ENCODE assay signal across 20 cellular contexts in genomic region chr4:148778980-148779675, GRCh38.
DNase-seq lines count a peak whose midpoint lies in the region; FAIRE-seq and TF ChIP-seq lines count a peak whose summit lies in the region.
"Had no signal": no experiment of that assay in that cellular context is flagged by ENCODE, and none has a peak within 500 bp of the region (broad histone marks: within the 10 kb centered on the region; RNA-seq: fewer than 3 reads in every experiment).

No MANE protein-coding gene starts in this region.

- H3K4me3 ChIP-seq in LNCaP clone FGC (ENCODE audit: low read depth, low read length) (no peak overlapping the region), MG63 (no peak overlapping the region)
- H3K4me3 ChIP-seq: A549; BLaER1 treated with 17β-estradiol and CSF1 and Interleukin-3, amounts not matched to agents 10 nM and 100 nM had no signal

- peaks cover 8% of the 10 kb centered on the region for H3K9me3 Mint-ChIP-seq in osteocyte (ENCODE audit: unreplicated experiment)

- H3K27me3 Mint-ChIP-seq in osteocyte (ENCODE audit: unreplicated experiment): no peaks in the 10 kb centered on the region

- no peak overlapping the region for H3K27ac Mint-ChIP-seq in osteocyte (ENCODE audit: unreplicated experiment)
- H3K27ac Mint-ChIP-seq: CD8-positive, alpha-beta memory T cell; HFFc6 had no signal

- no peaks in the 10 kb centered on the region for H3K36me3 ChIP-seq in MG63
- H3K36me3 ChIP-seq: BLaER1 treated with 17β-estradiol and CSF1 and Interleukin-3, amounts not matched to agents 10 nM and 100 nM had no signal

- H3K36me3 Mint-ChIP-seq in osteocyte (ENCODE audit: unreplicated experiment): no peaks in the 10 kb centered on the region
- H3K36me3 Mint-ChIP-seq: CD8-positive, alpha-beta memory T cell had no signal

- H3K4me1 Mint-ChIP-seq in osteocyte (ENCODE audit: unreplicated experiment): no peaks in the 10 kb centered on the region
- H3K4me1 Mint-ChIP-seq: CD8-positive, alpha-beta memory T cell had no signal

- DNase-seq in LNCaP clone FGC (ENCODE audit: low read depth): peak; percentile 51
- DNase-seq in astrocyte of the hippocampus (ENCODE audit: low read depth, low spot score): peak; percentile 44
- peak; percentile 60 for DNase-seq in kidney tubule cell (ENCODE audit: low spot score)
- no peak for DNase-seq in NCI-H446 treated with DMSO at 0.1 percent for 48 hours (lab: John Stamatoyannopoulos, UW)
- DNase-seq in osteocyte (ENCODE audit: extremely low spot score, unreplicated experiment): no peak
- no peak for DNase-seq in GM12892 (ENCODE audit: insufficient read length)
- DNase-seq in MG63: no peak
- DNase-seq: CD8-positive, alpha-beta memory T cell; DMS79; H7; HFFc6; NCI-H1092 treated with DMSO at 0.1 percent for 48 hours; NCI-H146; NCI-H2081; NCI-H2171 treated with DMSO at 0.1 percent for 48 hours; NK-92 treated with Interleukin-12 subunit alpha and Interleukin-12 subunit beta, amount 100 ng/mL, for 24 hours; Right ventricle myocardium superior had no signal

- no peaks in the 10 kb centered on the region for H3K9me3 ChIP-seq in MG63
- H3K9me3 ChIP-seq: A549 had no signal

- peak overlapping the region; percentile 46 for H3K27ac ChIP-seq in 22Rv1
- H3K27ac ChIP-seq: A549; BLaER1 treated with 17β-estradiol and CSF1 and Interleukin-3, amounts not matched to agents 10 nM and 100 nM had no signal

- TF ChIP-seq CTCF in 22Rv1 (IDR thresholded peaks at IDR 0.05) (no peak), LNCaP clone FGC (IDR thresholded peaks at IDR 0.05; ENCODE audit: control insufficient read depth, extremely low read depth, insufficient read depth) (no peak), osteocyte (IDR thresholded peaks at IDR 0.05) (no peak)

- H3K4me3 Mint-ChIP-seq in osteocyte (ENCODE audit: unreplicated experiment): no peak overlapping the region
- H3K4me3 Mint-ChIP-seq: CD8-positive, alpha-beta memory T cell; HFFc6 had no signal

- H3K27me3 ChIP-seq in MG63: no peaks in the 10 kb centered on the region
- H3K27me3 ChIP-seq: BLaER1 treated with 17β-estradiol and CSF1 and Interleukin-3, amounts not matched to agents 10 nM and 100 nM had no signal

- FAIRE-seq in GM12892 (lab: Jason Lieb, UNC): no peak
- FAIRE-seq: A549 had no signal

- no peak for TF ChIP-seq POLR2A in GM12892 (IDR thresholded peaks at IDR 0.05; ENCODE audit: low read depth, low read length)

Comparison
In these comparisons a context has a peak if more than half of its experiments do, and no peak if none do; other contexts are left out.
1. DNase-seq: peak in LNCaP clone FGC (single experiment), astrocyte of the hippocampus (single experiment) and kidney tubule cell (single experiment); none in NCI-H446 treated with DMSO at 0.1 percent for 48 hours (single experiment), osteocyte (single experiment), GM12892 (single experiment) and MG63 (single experiment).